Comparison of ENCODE assay signal across 12 cellular contexts in the genomic region with DNA sequence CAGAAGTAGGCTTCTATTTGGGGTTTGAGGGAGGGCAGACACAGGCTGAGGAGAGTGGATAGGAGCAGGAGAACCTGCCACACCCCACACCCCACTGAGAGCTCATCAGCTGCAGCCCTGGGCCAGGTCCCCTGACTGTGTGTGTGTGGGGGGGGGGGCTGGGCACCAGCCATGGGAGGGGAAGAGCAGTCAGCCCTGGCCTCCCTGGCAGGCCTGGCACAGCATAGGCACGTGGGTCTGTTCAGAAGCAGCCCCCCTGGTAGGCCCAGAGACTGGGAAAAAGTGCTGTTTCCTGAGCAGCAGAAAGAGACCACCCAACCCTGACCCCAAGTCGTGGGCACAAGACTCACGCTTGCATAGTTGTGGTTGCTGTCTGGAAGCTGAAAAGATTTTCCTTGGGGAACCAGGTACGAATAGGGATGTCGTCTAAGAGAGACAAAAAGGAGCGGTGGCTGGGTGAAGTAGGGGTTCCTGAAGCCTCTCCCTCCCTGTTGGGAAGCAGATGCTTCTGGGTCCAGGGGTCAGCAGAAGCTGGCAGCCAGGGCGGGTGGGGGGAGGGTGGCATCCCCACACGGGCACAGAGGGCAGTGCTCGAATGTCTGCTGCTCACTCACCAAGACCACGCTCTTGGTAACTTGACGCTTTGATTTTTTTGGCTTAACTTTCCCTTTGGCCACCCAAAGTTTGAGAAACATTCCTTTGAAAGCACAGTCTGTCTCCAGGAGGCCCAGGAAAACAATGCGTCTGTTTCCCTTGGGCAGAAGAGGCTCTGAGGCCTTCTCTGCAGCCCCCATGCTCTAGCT. TPM values are rescaled to one million over a fixed set of nuclear protein-coding genes. Genes with fewer than 3 reads are reported as not detected.
DNase-seq lines count a peak whose midpoint lies in the region; ATAC-seq and TF ChIP-seq lines count a peak whose summit lies in the region.
"Had no signal": no experiment of that assay in that cellular context is flagged by ENCODE, and none has a peak within 500 bp of the region (broad histone marks: within the 10 kb centered on the region; RNA-seq: fewer than 3 reads in every experiment).

No MANE protein-coding gene starts in this region.

- intact Hi-C loops in CD4-positive, alpha-beta T cell (cut with DNase I, micrococcal nuclease) = loop anchor here in 1 of 2 experiments (5.0 to 10.0 kb wide), 2 partner anchors 151 to 661 kb away; a partner anchor contains a TSS
- intact Hi-C loops in posterior cingulate gyrus (cut with DNase I) = no loop called here

- peak overlapping the region; percentile 65 for H3K27ac Mint-ChIP-seq in CD4-positive, alpha-beta T cell

- CTCF ChIA-PET in CD4-positive, alpha-beta T cell (lab: Charles Lee) = no interaction called here

- H3K4me1 Mint-ChIP-seq in CD4-positive, alpha-beta T cell (ENCODE audit: low read depth) = peaks cover 46% of the 10 kb centered on the region

- no peak overlapping the region for H3K4me3 ChIP-seq in fibroblast of mammary gland (ENCODE audit: control insufficient read depth, low read depth, low read length)
- H3K4me3 ChIP-seq: suprapubic skin had no signal

- no peak for TF ChIP-seq CTCF in CD4-positive, alpha-beta T cell (IDR thresholded peaks at IDR 0.05)
- TF ChIP-seq CTCF in fibroblast of mammary gland (conservative IDR thresholded peaks at IDR 0.05; ENCODE audit: control insufficient read depth, insufficient read depth, low read depth, low read length) (no peak), GM20000 (IDR thresholded peaks at IDR 0.05; ENCODE audit: extremely low read depth, missing control alignments) (no peak)

- H3K9me3 Mint-ChIP-seq in CD4-positive, alpha-beta T cell = no peaks in the 10 kb centered on the region

- H3K9me3 ChIP-seq in CD4-positive, alpha-beta T cell (ENCODE audit: control insufficient read depth, low read length) = no peaks in the 10 kb centered on the region
- H3K9me3 ChIP-seq: suprapubic skin had no signal

- ATAC-seq in CD4-positive, alpha-beta T cell (ENCODE audit: poor library complexity) = no peak

- no peaks in the 10 kb centered on the region for H3K27me3 ChIP-seq in CD4-positive, alpha-beta T cell (ENCODE audit: control insufficient read depth, insufficient read depth, low read length)
- H3K27me3 ChIP-seq: suprapubic skin had no signal

- H3K27me3 Mint-ChIP-seq in CD4-positive, alpha-beta T cell = no peaks in the 10 kb centered on the region

- POLR2A ChIA-PET in CD4-positive, alpha-beta T cell (lab: Charles Lee) = no interaction called here

- no peak overlapping the region for H3K27ac ChIP-seq in CD4-positive, alpha-beta T cell (ENCODE audit: low read depth, low read length)
- H3K27ac ChIP-seq: suprapubic skin had no signal

- no peak for DNase-seq in CD4-positive, alpha-beta T cell
- peak; percentile 38 for DNase-seq in LHCN-M2 (ENCODE audit: low read depth)
- DNase-seq in fibroblast of mammary gland (ENCODE audit: low read depth) = peak; percentile 45
- peak in 6 of 10 donors; percentile 3 to 32 (median 14) for DNase-seq in posterior cingulate gyrus
- no peak for DNase-seq in NK-92 (lab: John Stamatoyannopoulos, UW; ENCODE audit: unreplicated experiment)
- DNase-seq in cortex of kidney (lab: John Stamatoyannopoulos, UW) = no peak
- DNase-seq in GM20000 (ENCODE audit: low spot score) = no peak
- DNase-seq in NCI-H1930 (lab: John Stamatoyannopoulos, UW) = no peak
- DNase-seq: activated CD4-positive, alpha-beta T cell treated with anti-CD3 and anti-CD28 coated beads, Interleukin-2, amount 50 U/mL, for 1 hour; effector CD8-positive, alpha-beta T cell; NCI-H1417 had no signal

- H3K4me3 Mint-ChIP-seq in CD4-positive, alpha-beta T cell = peak overlapping the region; percentile 75

- peaks cover 20% of the 10 kb centered on the region for H3K36me3 Mint-ChIP-seq in CD4-positive, alpha-beta T cell (ENCODE audit: low read depth)

RNA-seq across cellular contexts. Expression of a gene that starts 2.9 kb away (rescaled TPM):
- 100 to 1,000 TPM; 104 to 109 TPM for total RNA-seq in CD4-positive, alpha-beta T cell
- 53.7 and 64.0 TPM in 2 replicates for total RNA-seq in LHCN-M2 (2014; rRNA removed)
- 38.4 TPM for polyA plus RNA-seq in LHCN-M2 (2012)

RNA-seq across cellular contexts. Expression of a gene that starts 15.1 kb away (rescaled TPM):
- total RNA-seq in CD4-positive, alpha-beta T cell = not detected
- total RNA-seq in LHCN-M2 (2014; rRNA removed) = not detected in 2 replicates
- polyA plus RNA-seq in LHCN-M2 (2012) = not detected
- total RNA-seq: suprapubic skin had no signal

RNA-seq across cellular contexts. Expression of a gene that starts 33.1 kb away (rescaled TPM):
- 1 to 10 TPM; 6.7 to 7.7 TPM for total RNA-seq in CD4-positive, alpha-beta T cell
- 0.17 and 0.19 TPM in 2 replicates for total RNA-seq in LHCN-M2 (2014; rRNA removed)
- 0.13 TPM for polyA plus RNA-seq in LHCN-M2 (2012)

RNA-seq across cellular contexts. Expression of a gene that starts 33.3 kb away (rescaled TPM):
- total RNA-seq in CD4-positive, alpha-beta T cell = 10 to 100 TPM; 14.9 to 16.9 TPM
- total RNA-seq in LHCN-M2 (2014; rRNA removed) = 4.0 and 6.5 TPM in 2 replicates
- polyA plus RNA-seq in LHCN-M2 (2012) = 6.9 TPM

Comparison
In these comparisons a context has a peak if more than half of its experiments do, and no peak if none do; other contexts are left out.
1. DNase-seq: peak in LHCN-M2 (single experiment), fibroblast of mammary gland (single experiment) and posterior cingulate gyrus (6 of 10); none in CD4-positive, alpha-beta T cell (0 of 10), NK-92 (single experiment), cortex of kidney (single experiment), GM20000 (single experiment) and NCI-H1930 (0 of 2).